8 cellular contexts compared by ENCODE assay signal in genomic region chr12:56632701-56633464, GRCh38. TPM values are rescaled to one million over a fixed set of nuclear protein-coding genes. Genes with fewer than 3 reads are reported as not detected.
DNase-seq lines count a peak whose midpoint lies in the region; ATAC-seq and TF ChIP-seq lines count a peak whose summit lies in the region.

No MANE protein-coding gene starts in this region.

- H3K79me2 ChIP-seq in GM23338 (replicated peaks; ENCODE audit: insufficient read depth) = peaks cover 29% of the 10 kb centered on the region

- peaks cover 9% of the 10 kb centered on the region for H4K20me1 ChIP-seq in GM23338 (replicated peaks; ENCODE audit: insufficient read depth)

- H3K36me3 ChIP-seq in GM23338 (ENCODE audit: insufficient read depth) (peaks cover 3% of the 10 kb centered on the region; the same call in 1 of the 2 replicates), WERI-Rb-1 (peaks cover 11% of the 10 kb centered on the region), gastroesophageal sphincter (peaks cover 0 to 4% of the 10 kb centered on the region in 2 donors), skeletal muscle tissue (ENCODE audit: control insufficient read depth in 3 of 3, insufficient read depth in 3 of 3, low read length in 3 of 3) (peaks cover 3 to 6% (median 4%) of the 10 kb centered on the region in 3 donors)

- DNase-seq in GM23338 (ENCODE audit: low spot score) (no peak), WERI-Rb-1 (no peak), MV-4-11 (lab: John Stamatoyannopoulos, UW) (no peak)
- DNase-seq in stimulated activated CD4-positive, alpha-beta T cell treated with anti-CD3 and anti-CD28 coated beads, Interleukin-4, amount 100 ng/mL, for 1 hour = no peak
- DNase-seq in activated CD8-positive, alpha-beta memory T cell treated with anti-CD3 and anti-CD28 coated beads, Interleukin-2, amount 50 U/mL, for 4 hours = no peak

- H3K4me2 ChIP-seq in GM23338 = peak overlapping the region; percentile 99

- ATAC-seq in GM23338 = no peak
- no peak for ATAC-seq in gastroesophageal sphincter
- no peak for ATAC-seq in HG03354 (IDR thresholded peaks at IDR 0.05; ENCODE audit: poor library complexity, severe bottlenecking, unreplicated experiment)

- H3K9me2 ChIP-seq in GM23338 (ENCODE audit: insufficient read depth) = no peaks in the 10 kb centered on the region

- H3K9me3 Mint-ChIP-seq in GM23338 = no peaks in the 10 kb centered on the region; the same call in 2 of the 3 replicates

- H3K4me3 ChIP-seq in GM23338 = peak overlapping the region; percentile 70
- peak overlapping the region; percentile 41 for H3K4me3 ChIP-seq in WERI-Rb-1 (ENCODE audit: low read depth, low read length)
- H3K4me3 ChIP-seq in gastroesophageal sphincter = peak overlapping the region; percentile 15 to 65
- peak overlapping the region; percentile 6 to 49 (median 23) for H3K4me3 ChIP-seq in skeletal muscle tissue (ENCODE audit: low read length in 3 of 3)

- no peak for TF ChIP-seq POLR2A in gastroesophageal sphincter (IDR thresholded peaks at IDR 0.05)

- no peaks in the 10 kb centered on the region for H3K9me3 ChIP-seq in WERI-Rb-1 (ENCODE audit: severe bottlenecking)
- H3K9me3 ChIP-seq in gastroesophageal sphincter = no peaks in the 10 kb centered on the region
- H3K9me3 ChIP-seq in skeletal muscle tissue (ENCODE audit: control insufficient read depth in 3 of 3, low read length in 3 of 3) = no peaks in the 10 kb centered on the region

- no peaks in the 10 kb centered on the region for H3K27me3 ChIP-seq in GM23338 (ENCODE audit: insufficient read depth)
- H3K27me3 ChIP-seq in WERI-Rb-1 (ENCODE audit: insufficient read depth, low read depth, severe bottlenecking) = no peaks in the 10 kb centered on the region
- H3K27me3 ChIP-seq in gastroesophageal sphincter = no peaks in the 10 kb centered on the region
- H3K27me3 ChIP-seq in skeletal muscle tissue (ENCODE audit: control insufficient read depth in 3 of 3, insufficient read depth in 3 of 3, low read length in 3 of 3) = no peaks in the 10 kb centered on the region

- peak overlapping the region; percentile 99 for H3K4me3 Mint-ChIP-seq in GM23338

- H3K36me3 Mint-ChIP-seq in GM23338 (ENCODE audit: low read depth) = peaks cover 10% of the 10 kb centered on the region

- peak overlapping the region; percentile 77 for H3K27ac Mint-ChIP-seq in GM23338

- WGBS in gastroesophageal sphincter (ENCODE audit: low coverage in 1 of 2), 2 donors = 14 to 18% methylated on average over 2 of the region's 3 CpGs

- H3F3A ChIP-seq in GM23338 (replicated peaks; ENCODE audit: low read depth) = peaks cover 15% of the 10 kb centered on the region

- no peak for TF ChIP-seq EP300 in gastroesophageal sphincter (IDR thresholded peaks at IDR 0.05)

- TF ChIP-seq CTCF in GM23338 (conservative IDR thresholded peaks at IDR 0.05; ENCODE audit: low read depth in 2 of 2) (no peak), WERI-Rb-1 (IDR thresholded peaks at IDR 0.05; ENCODE audit: low read depth, low read length) (no peak), gastroesophageal sphincter (IDR thresholded peaks at IDR 0.05) (no peak)

- H3K4me1 Mint-ChIP-seq in GM23338 = peaks cover 66% of the 10 kb centered on the region

- H3K4me1 ChIP-seq in GM23338 (ENCODE audit: insufficient read depth) (peaks cover 49% of the 10 kb centered on the region), gastroesophageal sphincter (peaks cover 9 to 72% (median 45%) of the 10 kb centered on the region in 3 donors), skeletal muscle tissue (ENCODE audit: control insufficient read depth in 3 of 3, insufficient read depth in 3 of 3, low read length in 3 of 3) (peaks cover 64 to 86% (median 66%) of the 10 kb centered on the region in 3 donors)

- H2AFZ ChIP-seq in GM23338 = no peak overlapping the region

- peak overlapping the region; percentile 47; the same call in 1 of the 2 replicates for H3K27ac ChIP-seq in GM23338 (ENCODE audit: low read depth)
- peak overlapping the region; percentile 97 for H3K27ac ChIP-seq in WERI-Rb-1
- peak overlapping the region in 3 of 4 donors; percentile 78 to 96 (median 91) for H3K27ac ChIP-seq in gastroesophageal sphincter
- H3K27ac ChIP-seq in skeletal muscle tissue (ENCODE audit: low read depth, low read length) = no peak overlapping the region

- peak overlapping the region in 2 of 3 donors; percentile 50 to 92 for H3K9ac ChIP-seq in skeletal muscle tissue (ENCODE audit: low read depth in 1 of 3, low read length in 3 of 3)

- peaks cover 31% of the 10 kb centered on the region for H3K27me3 Mint-ChIP-seq in GM23338 (ENCODE audit: insufficient read depth, low read depth, poor library complexity)

TF ChIP-seq in GM23338, 12 proteins besides CTCF, POLR2A, EP300 and RAD21 (continues in another document):
- TF ChIP-seq, protein P1, sequence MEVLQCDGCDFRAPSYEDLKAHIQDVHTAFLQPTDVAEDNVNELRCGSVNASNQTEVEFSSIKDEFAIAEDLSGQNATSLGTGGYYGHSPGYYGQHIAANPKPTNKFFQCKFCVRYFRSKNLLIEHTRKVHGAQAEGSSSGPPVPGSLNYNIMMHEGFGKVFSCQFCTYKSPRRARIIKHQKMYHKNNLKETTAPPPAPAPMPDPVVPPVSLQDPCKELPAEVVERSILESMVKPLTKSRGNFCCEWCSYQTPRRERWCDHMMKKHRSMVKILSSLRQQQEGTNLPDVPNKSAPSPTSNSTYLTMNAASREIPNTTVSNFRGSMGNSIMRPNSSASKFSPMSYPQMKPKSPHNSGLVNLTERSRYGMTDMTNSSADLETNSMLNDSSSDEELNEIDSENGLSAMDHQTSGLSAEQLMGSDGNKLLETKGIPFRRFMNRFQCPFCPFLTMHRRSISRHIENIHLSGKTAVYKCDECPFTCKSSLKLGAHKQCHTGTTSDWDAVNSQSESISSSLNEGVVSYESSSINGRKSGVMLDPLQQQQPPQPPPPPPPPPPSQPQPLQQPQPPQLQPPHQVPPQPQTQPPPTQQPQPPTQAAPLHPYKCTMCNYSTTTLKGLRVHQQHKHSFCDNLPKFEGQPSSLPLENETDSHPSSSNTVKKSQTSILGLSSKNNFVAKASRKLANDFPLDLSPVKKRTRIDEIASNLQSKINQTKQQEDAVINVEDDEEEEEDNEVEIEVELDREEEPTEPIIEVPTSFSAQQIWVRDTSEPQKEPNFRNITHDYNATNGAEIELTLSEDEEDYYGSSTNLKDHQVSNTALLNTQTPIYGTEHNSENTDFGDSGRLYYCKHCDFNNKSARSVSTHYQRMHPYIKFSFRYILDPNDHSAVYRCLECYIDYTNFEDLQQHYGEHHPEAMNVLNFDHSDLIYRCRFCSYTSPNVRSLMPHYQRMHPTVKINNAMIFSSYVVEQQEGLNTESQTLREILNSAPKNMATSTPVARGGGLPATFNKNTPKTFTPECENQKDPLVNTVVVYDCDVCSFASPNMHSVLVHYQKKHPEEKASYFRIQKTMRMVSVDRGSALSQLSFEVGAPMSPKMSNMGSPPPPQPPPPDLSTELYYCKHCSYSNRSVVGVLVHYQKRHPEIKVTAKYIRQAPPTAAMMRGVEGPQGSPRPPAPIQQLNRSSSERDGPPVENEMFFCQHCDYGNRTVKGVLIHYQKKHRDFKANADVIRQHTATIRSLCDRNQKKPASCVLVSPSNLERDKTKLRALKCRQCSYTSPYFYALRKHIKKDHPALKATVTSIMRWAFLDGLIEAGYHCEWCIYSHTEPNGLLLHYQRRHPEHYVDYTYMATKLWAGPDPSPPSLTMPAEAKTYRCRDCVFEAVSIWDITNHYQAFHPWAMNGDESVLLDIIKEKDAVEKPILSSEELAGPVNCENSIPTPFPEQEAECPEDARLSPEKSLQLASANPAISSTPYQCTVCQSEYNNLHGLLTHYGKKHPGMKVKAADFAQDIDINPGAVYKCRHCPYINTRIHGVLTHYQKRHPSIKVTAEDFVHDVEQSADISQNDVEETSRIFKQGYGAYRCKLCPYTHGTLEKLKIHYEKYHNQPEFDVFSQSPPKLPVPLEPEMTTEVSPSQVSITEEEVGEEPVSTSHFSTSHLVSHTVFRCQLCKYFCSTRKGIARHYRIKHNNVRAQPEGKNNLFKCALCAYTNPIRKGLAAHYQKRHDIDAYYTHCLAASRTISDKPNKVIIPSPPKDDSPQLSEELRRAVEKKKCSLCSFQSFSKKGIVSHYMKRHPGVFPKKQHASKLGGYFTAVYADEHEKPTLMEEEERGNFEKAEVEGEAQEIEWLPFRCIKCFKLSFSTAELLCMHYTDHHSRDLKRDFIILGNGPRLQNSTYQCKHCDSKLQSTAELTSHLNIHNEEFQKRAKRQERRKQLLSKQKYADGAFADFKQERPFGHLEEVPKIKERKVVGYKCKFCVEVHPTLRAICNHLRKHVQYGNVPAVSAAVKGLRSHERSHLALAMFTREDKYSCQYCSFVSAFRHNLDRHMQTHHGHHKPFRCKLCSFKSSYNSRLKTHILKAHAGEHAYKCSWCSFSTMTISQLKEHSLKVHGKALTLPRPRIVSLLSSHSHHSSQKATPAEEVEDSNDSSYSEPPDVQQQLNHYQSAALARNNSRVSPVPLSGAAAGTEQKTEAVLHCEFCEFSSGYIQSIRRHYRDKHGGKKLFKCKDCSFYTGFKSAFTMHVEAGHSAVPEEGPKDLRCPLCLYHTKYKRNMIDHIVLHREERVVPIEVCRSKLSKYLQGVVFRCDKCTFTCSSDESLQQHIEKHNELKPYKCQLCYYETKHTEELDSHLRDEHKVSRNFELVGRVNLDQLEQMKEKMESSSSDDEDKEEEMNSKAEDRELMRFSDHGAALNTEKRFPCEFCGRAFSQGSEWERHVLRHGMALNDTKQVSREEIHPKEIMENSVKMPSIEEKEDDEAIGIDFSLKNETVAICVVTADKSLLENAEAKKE (CRISPR knock-in tag; IDR thresholded peaks at IDR 0.05) = no peak
- TF ChIP-seq JUNB (IDR thresholded peaks at IDR 0.05; ENCODE audit: unreplicated experiment) = no peak
- TF ChIP-seq ZNF114 (CRISPR knock-in tag; IDR thresholded peaks at IDR 0.05) = no peak
- TF ChIP-seq NANOG (IDR thresholded peaks at IDR 0.05; ENCODE audit: borderline replicate concordance) = no peak
- TF ChIP-seq POLR2AphosphoS5 (IDR thresholded peaks at IDR 0.05; ENCODE audit: low read depth) = no peak

RNA-seq across cellular contexts. Expression of gene BAZ2A, which starts 2.8 kb away (rescaled TPM):
- total RNA-seq in GM23338 (2014; rRNA removed; shearing (Covaris generic)) = 89.6 and 109 TPM in 2 replicates
- polyA plus RNA-seq in GM23338 (2016; fragmentation: Nextera tagmentation; extraction: Ambion mirVana) = 111 and 130 TPM in 2 replicates
- total RNA-seq in gastroesophageal sphincter (10 to 100 TPM; 32.1 to 73.2 (median 54.6) TPM), skeletal muscle tissue (18.8 TPM)

RNA-seq across cellular contexts. Expression of gene ATP5F1B, which starts 12.9 kb away (rescaled TPM):
- 706 and 763 TPM in 2 replicates for total RNA-seq in GM23338 (2014; rRNA removed; shearing (Covaris generic))
- 956 and 1,001 TPM in 2 replicates for polyA plus RNA-seq in GM23338 (2016; fragmentation: Nextera tagmentation; extraction: Ambion mirVana)
- total RNA-seq in gastroesophageal sphincter (100 to 1,000 TPM; 315 to 472 (median 432) TPM), skeletal muscle tissue (580 TPM)

RNA-seq across cellular contexts. Expression of gene PTGES3, which starts 55.2 kb away (rescaled TPM):
- 334 and 453 TPM in 2 replicates for total RNA-seq in GM23338 (2014; rRNA removed; shearing (Covaris generic))
- polyA plus RNA-seq in GM23338 (2016; fragmentation: Nextera tagmentation; extraction: Ambion mirVana) = 391 and 442 TPM in 2 replicates
- 100 to 1,000 TPM in 2 of 4 donors, 10 to 100 TPM in 2; 73.5 to 115 (median 104) TPM for total RNA-seq in gastroesophageal sphincter
- 85.1 TPM for total RNA-seq in skeletal muscle tissue
